In genomic region chr9:99096409-99096808, GRCh38 we compare ENCODE assay signal across 22 cellular contexts. TPM values are rescaled to one million over a fixed set of nuclear protein-coding genes. Genes with fewer than 3 reads are reported as not detected.
DNase-seq lines count a peak whose midpoint lies in the region; ATAC-seq and TF ChIP-seq lines count a peak whose summit lies in the region.
"Had no signal": no experiment of that assay in that cellular context is flagged by ENCODE, and none has a peak within 500 bp of the region (broad histone marks: within the 10 kb centered on the region; RNA-seq: fewer than 3 reads in every experiment).

No MANE protein-coding gene starts in this region.

- H3K14ac ChIP-seq in mesenchymal stem cell (ENCODE audit: low read length in 2 of 2), result no peak overlapping the region

- peaks cover 4% of the 10 kb centered on the region for H3K9me3 ChIP-seq in mesenchymal stem cell (ENCODE audit: control insufficient read depth, low read length)
- H3K9me3 ChIP-seq in prostate gland, result no peaks in the 10 kb centered on the region
- H3K9me3 ChIP-seq: SJCRH30 had no signal

- H3K4me2 ChIP-seq in mesenchymal stem cell (ENCODE audit: low read length, poor library complexity, severe bottlenecking), result no peak overlapping the region

- H3K27me3 ChIP-seq in mesenchymal stem cell (ENCODE audit: control insufficient read depth in 1 of 2, insufficient read depth in 1 of 2, low read length in 2 of 2) (peaks cover 0 to 24% of the 10 kb centered on the region in 2 experiments), prostate gland (replicated peaks; ENCODE audit: insufficient read depth) (no peaks in the 10 kb centered on the region)
- H3K27me3 ChIP-seq: SJCRH30 had no signal

- H2AK5ac ChIP-seq in mesenchymal stem cell (ENCODE audit: low read length, severe bottlenecking), result no peak overlapping the region

- H3K4ac ChIP-seq in mesenchymal stem cell (ENCODE audit: low read depth in 1 of 2, low read length in 2 of 2), result no peak overlapping the region

- no peak overlapping the region for H4K8ac ChIP-seq in mesenchymal stem cell (ENCODE audit: low read length)

- no peaks in the 10 kb centered on the region for H3K36me3 ChIP-seq in mesenchymal stem cell (ENCODE audit: control insufficient read depth in 1 of 2, insufficient read depth in 2 of 2, low read depth in 1 of 2, low read length in 2 of 2)
- no peaks in the 10 kb centered on the region for H3K36me3 ChIP-seq in prostate gland
- H3K36me3 ChIP-seq: SJCRH30 had no signal

- H2BK120ac ChIP-seq in mesenchymal stem cell (ENCODE audit: low read depth, low read length), result no peak overlapping the region

- H3K23ac ChIP-seq in mesenchymal stem cell (ENCODE audit: low read length in 2 of 2), result no peak overlapping the region

- no peak overlapping the region for H3K4me3 Mint-ChIP-seq in activated naive CD4-positive, alpha-beta T cell treated with anti-CD3 and anti-CD28 coated beads, Interleukin-2, amount 50 U/mL, for 24 hours
- H3K4me3 Mint-ChIP-seq in dendritic cell treated with granulocyte-macrophage colony-stimulating factor and Interleukin-4, amounts not matched to agents 40 ng/mL and 50 ng/mL, for 4 days, result no peak overlapping the region

- DNase-seq in activated naive CD4-positive, alpha-beta T cell treated with anti-CD3 and anti-CD28 coated beads, Interleukin-2, amount 50 U/mL, for 72 hours (ENCODE audit: low spot score in 2 of 2), result no peak
- no peak for DNase-seq in mesenchymal stem cell
- no peak for DNase-seq in prostate gland (ENCODE audit: low spot score)
- DNase-seq: 8988T; ACHN; DMS153; DND-41; H7; KG1; NCI-H1048; NCI-H1694; NCI-H2029 treated with DMSO at 0.1 percent for 48 hours; NCI-H446 treated with DMSO at 0.1 percent for 48 hours; NCI-H526; NK-92 treated with Interleukin-12 subunit alpha and Interleukin-12 subunit beta, amount 100 ng/mL, for 24 hours; PC-3; SJCRH30 had no signal

- H3K79me1 ChIP-seq in mesenchymal stem cell (replicated peaks; ENCODE audit: low read length, poor library complexity, severe bottlenecking), result no peaks in the 10 kb centered on the region

- no peak overlapping the region for H4K91ac ChIP-seq in mesenchymal stem cell (ENCODE audit: low read length)

- H3K18ac ChIP-seq in mesenchymal stem cell (ENCODE audit: low read depth in 1 of 2, low read length in 2 of 2), result peak overlapping the region in 1 of 2 experiments; percentile 35

- peak overlapping the region; percentile 74 for H2AFZ ChIP-seq in mesenchymal stem cell (ENCODE audit: low read depth, low read length)

- ATAC-seq in activated naive CD4-positive, alpha-beta T cell treated with anti-CD3 and anti-CD28 coated beads, Interleukin-2, amount 50 U/mL, for 72 hours, result no peak
- ATAC-seq in HG02938 (IDR thresholded peaks at IDR 0.05; ENCODE audit: unreplicated experiment), result no peak
- ATAC-seq in esophagus mucosa, result no peak
- ATAC-seq: PC-3, Right ventricle myocardium inferior had no signal

- H3K36me3 Mint-ChIP-seq in activated naive CD4-positive, alpha-beta T cell treated with anti-CD3 and anti-CD28 coated beads, Interleukin-2, amount 50 U/mL, for 24 hours, result no peaks in the 10 kb centered on the region
- peaks cover 0 to 18% of the 10 kb centered on the region in 2 donors for H3K36me3 Mint-ChIP-seq in activated naive CD4-positive, alpha-beta T cell treated with anti-CD3 and anti-CD28 coated beads, Interleukin-2, amount 50 U/mL, for 72 hours
- H3K36me3 Mint-ChIP-seq in dendritic cell treated with granulocyte-macrophage colony-stimulating factor and Interleukin-4, amounts not matched to agents 40 ng/mL and 50 ng/mL, for 4 days (ENCODE audit: low read depth), result no peaks in the 10 kb centered on the region

- peaks cover 54% of the 10 kb centered on the region for H3K4me1 Mint-ChIP-seq in activated naive CD4-positive, alpha-beta T cell treated with anti-CD3 and anti-CD28 coated beads, Interleukin-2, amount 50 U/mL, for 24 hours
- H3K4me1 Mint-ChIP-seq in dendritic cell treated with granulocyte-macrophage colony-stimulating factor and Interleukin-4, amounts not matched to agents 40 ng/mL and 50 ng/mL, for 4 days (ENCODE audit: low read depth), result peaks cover 54% of the 10 kb centered on the region

- peak overlapping the region; percentile 19 for H3K27ac Mint-ChIP-seq in activated naive CD4-positive, alpha-beta T cell treated with anti-CD3 and anti-CD28 coated beads, Interleukin-2, amount 50 U/mL, for 24 hours
- H3K27ac Mint-ChIP-seq in activated naive CD4-positive, alpha-beta T cell treated with anti-CD3 and anti-CD28 coated beads, Interleukin-2, amount 50 U/mL, for 72 hours, result peak overlapping the region in 1 of 2 donors; percentile 4
- peak overlapping the region; percentile 50 for H3K27ac Mint-ChIP-seq in dendritic cell treated with granulocyte-macrophage colony-stimulating factor and Interleukin-4, amounts not matched to agents 40 ng/mL and 50 ng/mL, for 4 days

- TF ChIP-seq POLR2A in prostate gland (IDR thresholded peaks at IDR 0.05), result no peak

- H3K27me3 Mint-ChIP-seq in activated naive CD4-positive, alpha-beta T cell treated with anti-CD3 and anti-CD28 coated beads, Interleukin-2, amount 50 U/mL, for 24 hours, result no peaks in the 10 kb centered on the region
- H3K27me3 Mint-ChIP-seq in dendritic cell treated with granulocyte-macrophage colony-stimulating factor and Interleukin-4, amounts not matched to agents 40 ng/mL and 50 ng/mL, for 4 days, result peaks cover 12% of the 10 kb centered on the region

- no peak overlapping the region for H3K4me3 ChIP-seq in mesenchymal stem cell (ENCODE audit: insufficient read depth in 1 of 2, low read depth in 1 of 2, low read length in 2 of 2)
- no peak overlapping the region for H3K4me3 ChIP-seq in prostate gland
- H3K4me3 ChIP-seq: SJCRH30 had no signal

- H3K9me3 Mint-ChIP-seq in activated naive CD4-positive, alpha-beta T cell treated with anti-CD3 and anti-CD28 coated beads, Interleukin-2, amount 50 U/mL, for 24 hours, result no peaks in the 10 kb centered on the region
- peaks cover 0 to 15% of the 10 kb centered on the region in 2 donors for H3K9me3 Mint-ChIP-seq in activated naive CD4-positive, alpha-beta T cell treated with anti-CD3 and anti-CD28 coated beads, Interleukin-2, amount 50 U/mL, for 72 hours
- no peaks in the 10 kb centered on the region for H3K9me3 Mint-ChIP-seq in dendritic cell treated with granulocyte-macrophage colony-stimulating factor and Interleukin-4, amounts not matched to agents 40 ng/mL and 50 ng/mL, for 4 days

- no peak overlapping the region for H2BK5ac ChIP-seq in mesenchymal stem cell (ENCODE audit: low read depth, low read length, poor library complexity, severe bottlenecking)

- intact Hi-C loops in dendritic cell treated with granulocyte-macrophage colony-stimulating factor and Interleukin-4, amounts not matched to agents 40 ng/mL and 50 ng/mL, for 4 days (cut with micrococcal nuclease), result no loop called here
- intact Hi-C loops in prostate gland (cut with DNase I), result no loop called here

- H3K27ac ChIP-seq in mesenchymal stem cell (ENCODE audit: low read length, poor library complexity, severe bottlenecking) (no peak overlapping the region), prostate gland (no peak overlapping the region)
- H3K27ac ChIP-seq: SJCRH30 had no signal

- 97% methylated on average over 3 of the region's 3 CpGs for WGBS in mesenchymal stem cell
- WGBS in prostate gland, result 89% methylated on average over 3 of the region's 3 CpGs

- TF ChIP-seq CTCF in prostate gland (IDR thresholded peaks at IDR 0.05), result no peak

- no peak overlapping the region for H2BK15ac ChIP-seq in mesenchymal stem cell (ENCODE audit: low read depth, poor library complexity, severe bottlenecking)

- H3K9ac ChIP-seq in mesenchymal stem cell (ENCODE audit: low read length), result no peak overlapping the region

- H2BK12ac ChIP-seq in mesenchymal stem cell (ENCODE audit: low read length in 2 of 2), result no peak overlapping the region

- H3K4me1 ChIP-seq in mesenchymal stem cell (ENCODE audit: control insufficient read depth, insufficient read depth, low read depth, low read length) (no peaks in the 10 kb centered on the region), prostate gland (replicated peaks) (no peaks in the 10 kb centered on the region)

RNA-seq across cellular contexts. Expression of gene TGFBR1, which starts 8.5 kb away (rescaled TPM):
- total RNA-seq in activated naive CD4-positive, alpha-beta T cell treated with anti-CD3 and anti-CD28 coated beads, Interleukin-2, amount 50 U/mL, for 72 hours, result 10 to 100 TPM; 13.4 to 23.4 TPM
- polyA plus RNA-seq in mesenchymal stem cell (2013, experiment 1 of 2), result 55.8 TPM
- 57.6 TPM for polyA plus RNA-seq in mesenchymal stem cell (2013, experiment 2 of 2)
- 31.5 TPM for total RNA-seq in esophagus mucosa
- 10 to 100 TPM; 22.2 to 25.5 TPM for total RNA-seq in prostate gland
